8 cellular contexts compared by ENCODE assay signal in the genomic region with DNA sequence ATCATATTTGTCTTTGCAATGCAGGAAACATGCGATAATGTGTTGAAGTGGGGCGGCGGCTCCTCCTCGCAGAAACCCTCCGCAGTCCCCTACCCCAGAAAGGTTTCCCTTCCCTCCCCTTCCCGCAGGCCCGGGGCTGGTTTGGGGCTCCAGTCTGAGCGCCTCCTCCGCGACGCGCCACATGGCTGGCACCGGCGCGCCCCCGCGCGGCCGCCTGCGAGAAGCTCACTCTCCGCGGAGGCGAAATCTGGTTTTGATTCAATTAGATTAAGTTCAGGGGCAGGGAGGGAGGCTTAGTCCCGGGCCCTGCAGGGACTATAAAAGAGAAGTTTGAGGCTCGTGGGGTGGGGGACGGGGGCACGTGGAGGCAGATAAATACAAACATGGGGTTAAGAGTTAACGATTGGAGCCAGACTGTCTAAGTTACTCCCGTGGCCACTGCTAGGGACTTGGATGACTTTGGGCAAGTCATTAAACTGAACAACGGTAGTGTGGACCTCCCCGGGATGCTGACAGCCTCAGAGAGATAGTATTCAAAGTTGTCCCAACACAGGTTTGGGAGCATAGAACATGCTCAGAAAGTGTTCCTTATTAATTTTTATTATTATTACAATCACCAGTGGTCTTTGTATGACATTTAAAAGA.
A peak's percentile ranks its signal among the peaks of the same experiment; 100 is the strongest.
DNase-seq lines count a peak whose midpoint lies in the region; ATAC-seq, FAIRE-seq and TF ChIP-seq lines count a peak whose summit lies in the region.

No MANE protein-coding gene starts in this region.

- no peaks in the 10 kb centered on the region for H3K36me3 ChIP-seq in body of pancreas (replicated peaks in 1 of 2; ENCODE audit: insufficient read depth in 1 of 2, low read depth in 2 of 2)

- ATAC-seq in body of pancreas = peak; percentile 66
- no peak for ATAC-seq in HG02571 (IDR thresholded peaks at IDR 0.05; ENCODE audit: unreplicated experiment)

- intact Hi-C loops in body of pancreas (cut with DNase I) = loop anchor here (5.0 kb wide), 1 partner anchor 377 kb away; no protein-coding TSS in a partner anchor

- no peaks in the 10 kb centered on the region for H3K27me3 ChIP-seq in body of pancreas

- H3K4me1 ChIP-seq in body of pancreas = peaks cover 5% of the 10 kb centered on the region

- TF ChIP-seq CTCF in body of pancreas (IDR thresholded peaks at IDR 0.05) = peak; percentile 62 to 89 (median 79)

- no peak overlapping the region for H3K4me3 ChIP-seq in body of pancreas

- TF ChIP-seq POLR2A in body of pancreas (IDR thresholded peaks at IDR 0.05) = no peak

- no peak for FAIRE-seq in GM19239 (lab: Jason Lieb, UNC)

- no peaks in the 10 kb centered on the region for H3K9me3 ChIP-seq in body of pancreas

- WGBS in body of pancreas, 2 donors = 1 to 4% methylated on average over 30 to 31 of the region's 31 CpGs

- no peak overlapping the region for H3K27ac ChIP-seq in body of pancreas

- peak; percentile 52 for DNase-seq in CD1c-positive myeloid dendritic cell (ENCODE audit: extremely low spot score)
- peak; percentile 45 for DNase-seq in GM19239 (ENCODE audit: insufficient read length, low spot score)
- peak; percentile 67 for DNase-seq in KG1 (lab: John Stamatoyannopoulos, UW)
- peak; percentile 7 for DNase-seq in T-helper 22 cell (ENCODE audit: low read depth)
- peak; percentile 47 to 69 (median 60) for DNase-seq in body of pancreas
- peak; percentile 84 for DNase-seq in iPS-NIHi11 (ENCODE audit: low spot score)
- peak; percentile 25 to 48 for DNase-seq in stimulated activated CD4-positive, alpha-beta T cell treated with anti-CD3 and anti-CD28 coated beads, Interleukin-12 subunit alpha, Interleukin-12 subunit beta, amount 100 ng/mL, for 24 hours (ENCODE audit: low read depth in 2 of 2)

Comparison
In these comparisons a context has a peak if more than half of its experiments do, and no peak if none do; other contexts are left out.
1. DNase-seq: peak in every context shown above with its lines; median percentile 84 in iPS-NIHi11; 67 in KG1; 60 in body of pancreas; 52 in CD1c-positive myeloid dendritic cell; 45 in GM19239; 36 in stimulated activated CD4-positive, alpha-beta T cell treated with anti-CD3 and anti-CD28 coated beads, Interleukin-12 subunit alpha, Interleukin-12 subunit beta, amount 100 ng/mL, for 24 hours; 7 in T-helper 22 cell.